12 cellular contexts compared by ENCODE assay signal in genomic region chr3:197547618-197548017, GRCh38. TPM values are rescaled to one million over a fixed set of nuclear protein-coding genes. Genes with fewer than 3 reads are reported as not detected.
DNase-seq lines count a peak whose midpoint lies in the region; ATAC-seq and TF ChIP-seq lines count a peak whose summit lies in the region.
"Had no signal": no experiment of that assay in that cellular context is flagged by ENCODE, and none has a peak within 500 bp of the region (broad histone marks: within the 10 kb centered on the region; RNA-seq: fewer than 3 reads in every experiment).

No MANE protein-coding gene starts in this region.

- H3K9me3 Mint-ChIP-seq in CD4-positive, CD25-positive, alpha-beta regulatory T cell = no peaks in the 10 kb centered on the region
- H3K9me3 Mint-ChIP-seq in nephron progenitor cell = peaks cover 6% of the 10 kb centered on the region
- no peaks in the 10 kb centered on the region for H3K9me3 Mint-ChIP-seq in activated naive CD4-positive, alpha-beta T cell treated with anti-CD3 and anti-CD28 coated beads, Interleukin-2, amount 50 U/mL, for 72 hours

- no peaks in the 10 kb centered on the region for H3K27me3 ChIP-seq in CD4-positive, CD25-positive, alpha-beta regulatory T cell (ENCODE audit: control insufficient read depth, insufficient read depth, low read length)
- H3K27me3 ChIP-seq in Panc1 (ENCODE audit: control insufficient read depth, insufficient read depth, low read length) = no peaks in the 10 kb centered on the region
- H3K27me3 ChIP-seq in esophagus (ENCODE audit: control insufficient read depth in 1 of 2, insufficient read depth in 2 of 2, low read length in 2 of 2) = no peaks in the 10 kb centered on the region

- H3K4me1 Mint-ChIP-seq in CD4-positive, CD25-positive, alpha-beta regulatory T cell = peaks cover 0 to 31% (median 18%) of the 10 kb centered on the region in 4 donors
- peaks cover 61% of the 10 kb centered on the region for H3K4me1 Mint-ChIP-seq in nephron progenitor cell

- H3K36me3 Mint-ChIP-seq in CD4-positive, CD25-positive, alpha-beta regulatory T cell = peaks cover 29% of the 10 kb centered on the region
- peaks cover 13% of the 10 kb centered on the region for H3K36me3 Mint-ChIP-seq in nephron progenitor cell (ENCODE audit: low read depth)
- H3K36me3 Mint-ChIP-seq in activated naive CD4-positive, alpha-beta T cell treated with anti-CD3 and anti-CD28 coated beads, Interleukin-2, amount 50 U/mL, for 72 hours = peaks cover 0 to 31% of the 10 kb centered on the region in 2 donors

- no peak overlapping the region for H3K27ac ChIP-seq in CD4-positive, CD25-positive, alpha-beta regulatory T cell (ENCODE audit: insufficient read depth, low read length, poor library complexity, severe bottlenecking)
- H3K27ac ChIP-seq in Panc1 (ENCODE audit: low read length) (no peak overlapping the region), esophagus (ENCODE audit: low read depth in 2 of 2, low read length in 1 of 2) (peak overlapping the region; percentile 85 to 97)

- TF ChIP-seq CTCF in Panc1 (IDR thresholded peaks at IDR 0.05) = no peak
- TF ChIP-seq CTCF in nephron progenitor cell (IDR thresholded peaks at IDR 0.05) = no peak

- 36 to 44% methylated on average over 9 of the region's 9 CpGs for WGBS in esophagus, 2 donors

- intact Hi-C loops in Panc1 (cut with micrococcal nuclease; ENCODE audit: unreplicated experiment) = no loop called here

- H3K36me3 ChIP-seq in CD4-positive, CD25-positive, alpha-beta regulatory T cell (ENCODE audit: control insufficient read depth, insufficient read depth, low read length) = peaks cover 11% of the 10 kb centered on the region
- H3K36me3 ChIP-seq in Panc1 (ENCODE audit: control insufficient read depth, insufficient read depth, low read length) (no peaks in the 10 kb centered on the region), esophagus (ENCODE audit: control insufficient read depth in 2 of 2, insufficient read depth in 2 of 2, low read length in 1 of 2) (peaks cover 0 to 4% of the 10 kb centered on the region in 2 donors)

- H3K27me3 Mint-ChIP-seq in CD4-positive, CD25-positive, alpha-beta regulatory T cell = no peaks in the 10 kb centered on the region
- peaks cover 8% of the 10 kb centered on the region for H3K27me3 Mint-ChIP-seq in nephron progenitor cell (ENCODE audit: low read depth, poor library complexity)

- in situ Hi-C loops in Panc1 (cut with HindIII; ENCODE audit: low pct_unique_long_range_greater_than_20kb, low sequenced_read_pairs) = no loop called here

- H3K4me3 Mint-ChIP-seq in CD4-positive, CD25-positive, alpha-beta regulatory T cell = no peak overlapping the region
- peak overlapping the region; percentile 26 for H3K4me3 Mint-ChIP-seq in nephron progenitor cell

- no peaks in the 10 kb centered on the region for H3K4me1 ChIP-seq in CD4-positive, CD25-positive, alpha-beta regulatory T cell (ENCODE audit: control insufficient read depth, insufficient read depth, low read length, poor library complexity, severe bottlenecking)
- H3K4me1 ChIP-seq in Panc1 (ENCODE audit: control insufficient read depth, insufficient read depth, low read length) (no peaks in the 10 kb centered on the region), esophagus (ENCODE audit: control insufficient read depth in 2 of 2, insufficient read depth in 2 of 2, low read length in 1 of 2) (peaks cover 4 to 21% of the 10 kb centered on the region in 2 donors)

- ATAC-seq in CD4-positive, CD25-positive, alpha-beta regulatory T cell (ENCODE audit: low read depth in 2 of 2) = no peak
- peak; percentile 79 for ATAC-seq in Panc1
- ATAC-seq in HG03460 (IDR thresholded peaks at IDR 0.05; ENCODE audit: unreplicated experiment) = no peak
- ATAC-seq in HG03039 (IDR thresholded peaks at IDR 0.05; ENCODE audit: unreplicated experiment) = no peak
- ATAC-seq in activated naive CD4-positive, alpha-beta T cell treated with anti-CD3 and anti-CD28 coated beads, Interleukin-2, amount 50 U/mL, for 72 hours = no peak
- ATAC-seq: left ventricle myocardium superior had no signal

- CTCF ChIA-PET in Panc1 (lab: Charles Lee) = interaction anchor here (0.6 kb wide), 1 partner anchor 129 kb away, joined by 3 read pairs; no protein-coding TSS in a partner anchor

- H3K4me3 ChIP-seq in CD4-positive, CD25-positive, alpha-beta regulatory T cell (ENCODE audit: low read depth, low read length) = no peak overlapping the region
- H3K4me3 ChIP-seq in Panc1 (ENCODE audit: low read depth in 2 of 2, low read length in 2 of 2) = no peak overlapping the region
- H3K4me3 ChIP-seq in esophagus (ENCODE audit: low read depth in 1 of 2, low read length in 2 of 2) = no peak overlapping the region

- BruUV-seq in Panc1 (replicated peaks; lab: Mats Ljungman, UMichigan) = no TSS peak

- peak overlapping the region in 2 of 3 donors; percentile 45 to 62 for H3K27ac Mint-ChIP-seq in CD4-positive, CD25-positive, alpha-beta regulatory T cell
- H3K27ac Mint-ChIP-seq in nephron progenitor cell = peak overlapping the region; percentile 12
- H3K27ac Mint-ChIP-seq in activated naive CD4-positive, alpha-beta T cell treated with anti-CD3 and anti-CD28 coated beads, Interleukin-2, amount 50 U/mL, for 72 hours = peak overlapping the region in 1 of 2 donors; percentile 39

- POLR2A ChIA-PET in Panc1 (lab: Charles Lee) = no interaction called here

- no peak for DNase-seq in CD4-positive, CD25-positive, alpha-beta regulatory T cell
- DNase-seq in Panc1 (ENCODE audit: low read depth, low spot score) (no peak), nephron progenitor cell (peak; percentile 32), AG20443 (ENCODE audit: low spot score) (no peak)
- DNase-seq in activated naive CD4-positive, alpha-beta T cell treated with anti-CD3 and anti-CD28 coated beads, Interleukin-2, amount 50 U/mL, for 72 hours (ENCODE audit: low spot score in 2 of 2) = no peak
- DNase-seq: activated naive CD4-positive, alpha-beta T cell treated with Interleukin-2 at 50 U/mL for 16 hours; DMS153; left ventricle myocardium superior; occipital lobe had no signal

- H3K9me3 ChIP-seq in CD4-positive, CD25-positive, alpha-beta regulatory T cell (ENCODE audit: control insufficient read depth in 2 of 2, low read length in 2 of 2) = no peaks in the 10 kb centered on the region
- H3K9me3 ChIP-seq in Panc1 (ENCODE audit: control insufficient read depth, insufficient read depth, low read depth, low read length) (no peaks in the 10 kb centered on the region), esophagus (ENCODE audit: control insufficient read depth in 2 of 2, insufficient read depth in 1 of 2, low read depth in 1 of 2, low read length in 1 of 2) (no peaks in the 10 kb centered on the region)

RNA-seq across cellular contexts. Expression of gene BDH1, which starts 8.2 kb away (rescaled TPM):
- 20.3 TPM for total RNA-seq in CD4-positive, CD25-positive, alpha-beta regulatory T cell
- polyA plus RNA-seq in CD4-positive, CD25-positive, alpha-beta regulatory T cell = 10 to 100 TPM; 13.5 to 29.8 (median 22.2) TPM
- 4.8 TPM for total RNA-seq in Panc1 (2021; ENCODE audit: unreplicated experiment)
- polyA plus RNA-seq in Panc1 (2012; ENCODE audit: insufficient read length) = 5.0 TPM
- 10 to 100 TPM; 49.5 to 59.9 TPM for polyA plus RNA-seq in esophagus
- total RNA-seq in activated naive CD4-positive, alpha-beta T cell treated with anti-CD3 and anti-CD28 coated beads, Interleukin-2, amount 50 U/mL, for 72 hours = 100 to 1,000 TPM in 1 of 2 donors, 10 to 100 TPM in 1; 57.3 to 131 TPM

Comparison
In these comparisons a context has a peak if more than half of its experiments do, and no peak if none do; other contexts are left out.
1. H3K27ac ChIP-seq: peak in esophagus (2 of 2); none in CD4-positive, CD25-positive, alpha-beta regulatory T cell (single experiment) and Panc1 (single experiment).